ENCODE assay signal across 10 cellular contexts in the genomic region with DNA sequence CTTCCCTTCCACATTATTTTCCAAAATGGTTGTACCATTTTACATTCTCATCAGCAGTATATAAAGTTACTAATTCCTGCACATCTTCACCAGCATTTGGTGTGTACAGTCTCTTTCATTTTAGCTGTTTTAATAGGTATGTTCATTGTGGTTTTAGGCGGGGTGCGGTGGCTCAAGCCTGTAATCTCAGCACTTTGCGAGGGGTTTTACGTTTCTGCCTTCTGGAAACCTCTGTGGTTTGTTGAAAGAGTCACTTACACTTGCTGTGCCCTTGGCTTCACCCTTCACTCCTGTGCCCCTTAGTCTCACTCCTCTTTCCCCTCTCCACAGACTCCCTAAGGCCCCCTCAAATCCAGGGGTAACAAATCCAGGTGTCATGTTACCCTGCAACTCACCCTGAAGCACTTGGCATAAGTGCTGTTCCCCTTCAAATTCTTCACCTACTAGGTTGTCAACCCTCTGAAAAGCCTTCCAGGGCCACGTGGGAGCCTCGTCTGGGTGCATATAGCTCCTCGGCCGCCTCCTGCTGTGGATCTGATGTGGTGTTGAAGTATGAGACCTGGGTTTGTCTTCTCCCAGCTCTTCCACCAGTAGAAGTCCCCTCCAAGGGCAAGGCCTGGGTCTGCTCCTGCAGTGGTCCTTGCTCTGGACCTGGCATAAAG. TPM values are rescaled to one million over a fixed set of nuclear protein-coding genes. Genes with fewer than 3 reads are reported as not detected.
DNase-seq lines count a peak whose midpoint lies in the region; ATAC-seq and TF ChIP-seq lines count a peak whose summit lies in the region.
"Had no signal": no experiment of that assay in that cellular context is flagged by ENCODE, and none has a peak within 500 bp of the region (broad histone marks: within the 10 kb centered on the region; RNA-seq: fewer than 3 reads in every experiment).

No MANE protein-coding gene starts in this region.

- TF ChIP-seq CTCF in upper lobe of right lung (IDR thresholded peaks at IDR 0.05) (no peak), osteoblast (IDR thresholded peaks at IDR 0.05; ENCODE audit: extremely low read depth, low read depth, low read length) (no peak)

- H3K4me1 ChIP-seq in upper lobe of right lung (no peaks in the 10 kb centered on the region), osteoblast (ENCODE audit: insufficient read depth, low read length) (no peaks in the 10 kb centered on the region)

- H3K27me3 ChIP-seq in upper lobe of right lung: no peaks in the 10 kb centered on the region
- no peaks in the 10 kb centered on the region for H3K27me3 ChIP-seq in osteoblast (ENCODE audit: insufficient read depth, low read length)
- H3K27me3 ChIP-seq: BLaER1 had no signal

- no peak overlapping the region for H3K27ac ChIP-seq in upper lobe of right lung
- no peak overlapping the region for H3K27ac ChIP-seq in osteoblast (ENCODE audit: low read depth, low read length)
- H3K27ac ChIP-seq: BLaER1, epithelial cell of prostate had no signal

- no peaks in the 10 kb centered on the region for H3K79me2 ChIP-seq in osteoblast (ENCODE audit: insufficient read depth, low read length)

- H3K4me3 ChIP-seq in upper lobe of right lung: no peak overlapping the region
- no peak overlapping the region for H3K4me3 ChIP-seq in osteoblast (ENCODE audit: insufficient read depth, low read length)
- H3K4me3 ChIP-seq: BLaER1 had no signal

- no peak overlapping the region for H2AFZ ChIP-seq in osteoblast (ENCODE audit: low read length)

- H3K36me3 ChIP-seq in upper lobe of right lung (peaks cover 43% of the 10 kb centered on the region), osteoblast (ENCODE audit: insufficient read depth, low read length) (no peaks in the 10 kb centered on the region)

- intact Hi-C loops in upper lobe of right lung (cut with DNase I): no loop called here

- H4K20me1 ChIP-seq in osteoblast (ENCODE audit: insufficient read depth, low read length): peaks cover 5% of the 10 kb centered on the region

- no peak overlapping the region for H3K4me2 ChIP-seq in osteoblast (ENCODE audit: insufficient read depth, low read length)
- H3K4me2 ChIP-seq: BLaER1 had no signal

- peak; percentile 35 for DNase-seq in stimulated activated naive CD4-positive, alpha-beta T cell treated with Interleukin-2 at 50 U/mL for 16 hours (lab: John Stamatoyannopoulos, UW)
- DNase-seq in stimulated activated naive CD4-positive, alpha-beta T cell (lab: John Stamatoyannopoulos, UW): no peak
- DNase-seq in astrocyte of the hippocampus (ENCODE audit: low read depth, low spot score) (peak; percentile 19), upper lobe of right lung (no peak), NCI-H748 (lab: John Stamatoyannopoulos, UW; ENCODE audit: unreplicated experiment) (no peak), osteoblast (ENCODE audit: insufficient read length, low spot score, missing footprints) (no peak)
- DNase-seq: amniotic stem cell, NCI-H526 had no signal

- H3K9me3 ChIP-seq in upper lobe of right lung (no peaks in the 10 kb centered on the region), osteoblast (ENCODE audit: low read depth, low read length) (no peaks in the 10 kb centered on the region)
- H3K9me3 ChIP-seq: BLaER1 had no signal

- ATAC-seq in upper lobe of right lung: peak; percentile 45

RNA-seq across cellular contexts. Expression of a gene that starts 20.8 kb away (rescaled TPM):
- total RNA-seq in upper lobe of right lung (47.7 TPM), osteoblast (28.0 and 29.0 TPM in 2 replicates)

RNA-seq across cellular contexts. Expression of a gene that starts 42.7 kb away (rescaled TPM):
- total RNA-seq in upper lobe of right lung (32.9 TPM), osteoblast (27.7 and 38.4 TPM in 2 replicates)

RNA-seq across cellular contexts. Expression of a gene that starts 43.1 kb away (rescaled TPM):
- total RNA-seq in upper lobe of right lung (84.1 TPM), osteoblast (57.9 and 60.4 TPM in 2 replicates)

RNA-seq across cellular contexts. Expression of a gene that starts 44.1 kb away (rescaled TPM):
- total RNA-seq in upper lobe of right lung: 45.6 TPM
- total RNA-seq in osteoblast: 17.4 and 18.3 TPM in 2 replicates

Comparison
In these comparisons a context has a peak if more than half of its experiments do, and no peak if none do; other contexts are left out.
1. DNase-seq: peak in stimulated activated naive CD4-positive, alpha-beta T cell treated with Interleukin-2 at 50 U/mL for 16 hours (single experiment) and astrocyte of the hippocampus (single experiment); none in stimulated activated naive CD4-positive, alpha-beta T cell (0 of 6), upper lobe of right lung (single experiment), NCI-H748 (single experiment) and osteoblast (single experiment).